ENCODE assay signal across 15 cellular contexts in the genomic region with DNA sequence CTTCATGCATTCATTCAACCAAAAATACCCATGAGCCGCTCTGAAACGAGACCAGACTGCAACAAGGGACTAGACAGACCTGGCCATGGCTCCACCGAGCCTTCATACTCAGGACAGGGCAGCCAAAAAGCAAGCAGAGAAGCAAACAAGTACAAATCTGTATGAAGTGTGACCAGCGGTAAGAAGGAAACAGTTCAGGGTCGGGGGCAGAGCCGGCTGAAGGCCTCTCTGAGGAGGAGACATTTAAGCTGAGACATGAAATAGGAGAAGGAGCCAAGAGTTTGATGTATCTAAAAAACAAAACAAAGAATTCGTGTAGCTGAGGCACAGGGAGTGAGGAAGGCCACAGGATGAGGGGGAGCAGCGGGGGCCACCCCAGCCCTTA. TPM values are rescaled to one million over a fixed set of nuclear protein-coding genes. Genes with fewer than 3 reads are reported as not detected.
DNase-seq lines count a peak whose midpoint lies in the region; ATAC-seq and TF ChIP-seq lines count a peak whose summit lies in the region.
"Had no signal": no experiment of that assay in that cellular context is flagged by ENCODE, and none has a peak within 500 bp of the region (broad histone marks: within the 10 kb centered on the region; RNA-seq: fewer than 3 reads in every experiment).

No MANE protein-coding gene starts in this region.

- no peak for TF ChIP-seq RAD21 in IMR-90 (IDR thresholded peaks at IDR 0.05; ENCODE audit: low read length)

- H3K56ac ChIP-seq in IMR-90 (ENCODE audit: extremely low read depth, insufficient read depth, low read length) = no peak overlapping the region

- H2AFZ ChIP-seq in ACC112 (ENCODE audit: low read length, unreplicated experiment) (no peak overlapping the region), IMR-90 (replicated peaks; ENCODE audit: low read length, poor library complexity) (peak overlapping the region; percentile 93), fibroblast of lung (ENCODE audit: low read length) (peak overlapping the region; percentile 57), parathyroid adenoma (peak overlapping the region; percentile 1)

- CTCF ChIA-PET in IMR-90 (lab: Yijun Ruan, JAX) = interaction anchor here (2.0 to 2.7 kb wide), 5 partner anchors 10 to 450 kb away, joined by 8 to 14 read pairs (median 13); no protein-coding TSS in a partner anchor

- H3K4me1 ChIP-seq in ACC112 (ENCODE audit: control insufficient read depth, insufficient read depth, low read length, unreplicated experiment) (peaks cover 6% of the 10 kb centered on the region), IMR-90 (ENCODE audit: control insufficient read depth, insufficient read depth, low read length) (peaks cover 8% of the 10 kb centered on the region; the same call in 1 of the 2 replicates), fibroblast of lung (ENCODE audit: control insufficient read depth, extremely low read depth, insufficient read depth, low read length) (peaks cover 7% of the 10 kb centered on the region), parathyroid adenoma (peaks cover 3% of the 10 kb centered on the region)

- 44% methylated on average over 3 of the region's 8 CpGs; no CpG with 5 or more reads in 1 of the 2 experiments for WGBS in IMR-90 (ENCODE audit: extremely low coverage in 2 of 2, insufficient read length in 1 of 2), 2 experiments

- peak; percentile 2; the same call in 1 of the 2 replicates for ATAC-seq in IMR-90 (ENCODE audit: low read depth)
- no peak for ATAC-seq in HG03280 (IDR thresholded peaks at IDR 0.05; ENCODE audit: unreplicated experiment)
- ATAC-seq in GM21515 (IDR thresholded peaks at IDR 0.05; ENCODE audit: unreplicated experiment) = no peak

- no peaks in the 10 kb centered on the region for H3K36me3 ChIP-seq in ACC112 (ENCODE audit: insufficient read depth, low read length)
- H3K36me3 ChIP-seq in IMR-90 (ENCODE audit: control insufficient read depth, insufficient read depth, low read length) = no peaks in the 10 kb centered on the region
- H3K36me3 ChIP-seq in fibroblast of lung (ENCODE audit: control insufficient read depth, insufficient read depth, low read length) = no peaks in the 10 kb centered on the region
- no peaks in the 10 kb centered on the region for H3K36me3 ChIP-seq in parathyroid adenoma (ENCODE audit: control insufficient read depth, insufficient read depth, low read length)
- H3K36me3 ChIP-seq: gastroesophageal sphincter, HAP-1 had no signal

- H2AK9ac ChIP-seq in IMR-90 (replicated peaks; ENCODE audit: low read depth, low read length, poor library complexity) = no peak overlapping the region

- H3K4me3 ChIP-seq in ACC112 (ENCODE audit: low read depth, low read length) (peak overlapping the region; percentile 77), IMR-90 (ENCODE audit: insufficient read depth, low read depth, low read length) (no peak overlapping the region), fibroblast of lung (replicated peaks in 1 of 4; ENCODE audit: control extremely low read depth in 1 of 4, insufficient read depth in 1 of 4, low read depth in 3 of 4, low read length in 4 of 4) (peak overlapping the region in 1 of 4 experiments; percentile 64), parathyroid adenoma (ENCODE audit: low read depth, low read length) (no peak overlapping the region)
- H3K4me3 ChIP-seq: HAP-1 had no signal

- H3K18ac ChIP-seq in IMR-90 (ENCODE audit: low read depth, low read length) = no peak overlapping the region

- in situ Hi-C loops in IMR-90 (cut with MboI; ENCODE audit: low sequenced_read_pairs) = loop anchor here (5.0 to 25.0 kb wide), 2 partner anchors 308 to 628 kb away; no protein-coding TSS in a partner anchor

- H3K23ac ChIP-seq in IMR-90 (ENCODE audit: low read depth, low read length) = no peak overlapping the region

- H3K79me2 ChIP-seq in ACC112 (ENCODE audit: control insufficient read depth, insufficient read depth, low read length, unreplicated experiment) (no peaks in the 10 kb centered on the region), fibroblast of lung (ENCODE audit: control insufficient read depth, insufficient read depth, low read length) (no peaks in the 10 kb centered on the region), parathyroid adenoma (no peaks in the 10 kb centered on the region)

- no peak overlapping the region for H2BK15ac ChIP-seq in IMR-90 (ENCODE audit: low read depth, low read length)

- TF ChIP-seq POLR2A in IMR-90 (IDR thresholded peaks at IDR 0.05; ENCODE audit: low read depth, low read length) = no peak

- H2BK120ac ChIP-seq in IMR-90 (ENCODE audit: low read depth, low read length) = no peak overlapping the region

- H3K9ac ChIP-seq in IMR-90 (ENCODE audit: low read depth, low read length) (no peak overlapping the region), fibroblast of lung (ENCODE audit: insufficient read depth, low read length) (no peak overlapping the region), parathyroid adenoma (no peak overlapping the region)

- no peak overlapping the region for H4K91ac ChIP-seq in IMR-90 (ENCODE audit: insufficient read depth, low read depth, low read length)

- 0 out of 4 replicates have a peak overlapping the region, but pooled peaks of 1 of the 2 experiments have one; percentile 14 for H4K8ac ChIP-seq in IMR-90 (ENCODE audit: low read depth in 2 of 2, low read length in 2 of 2)

- H4K20me1 ChIP-seq in IMR-90 (ENCODE audit: insufficient read depth, low read length) (no peaks in the 10 kb centered on the region), fibroblast of lung (ENCODE audit: control insufficient read depth, extremely low read depth, insufficient read depth, low read length) (no peaks in the 10 kb centered on the region)

- no peaks in the 10 kb centered on the region for H3K79me1 ChIP-seq in IMR-90 (ENCODE audit: low read depth in 1 of 2, low read length in 2 of 2)

- no peak overlapping the region for H3K4ac ChIP-seq in IMR-90 (ENCODE audit: low read depth, low read length)

- no peaks in the 10 kb centered on the region for H3K9me3 ChIP-seq in IMR-90 (ENCODE audit: control insufficient read depth, insufficient read depth, low read length)
- H3K9me3 ChIP-seq in fibroblast of lung (ENCODE audit: control insufficient read depth, insufficient read depth, low read depth, low read length) = no peaks in the 10 kb centered on the region
- no peaks in the 10 kb centered on the region for H3K9me3 ChIP-seq in parathyroid adenoma (ENCODE audit: control insufficient read depth, low read length)
- H3K9me3 ChIP-seq: gastroesophageal sphincter, HAP-1 had no signal

- H4K5ac ChIP-seq in IMR-90 (ENCODE audit: low read depth, low read length) = no peak overlapping the region

- intact Hi-C loops in IMR-90 (cut with micrococcal nuclease) = loop anchor here (2.0 to 10.0 kb wide), 3 partner anchors 171 to 643 kb away; no protein-coding TSS in a partner anchor

- no peaks in the 10 kb centered on the region for H3K9me1 ChIP-seq in IMR-90 (ENCODE audit: insufficient read depth, low read length)

- no peak for DNase-seq in IMR-90
- no peak for DNase-seq in fibroblast of lung (ENCODE audit: low read depth in 2 of 2)
- DNase-seq in midbrain (lab: John Stamatoyannopoulos, UW) = no peak
- DNase-seq in dedifferentiated amniotic fluid mesenchymal stem cell (ENCODE audit: extremely low spot score) = no peak
- DNase-seq: ACHN; COR-L47; GDM1; small intestine; stimulated activated naive B cell treated with anti-CD40 and anti-IgM and Interleukin-4, amounts not matched to agents 10 μg/mL and 1 μg/mL and 100 μg/mL, for 72 hours had no signal

- H3K27ac ChIP-seq in ACC112 (ENCODE audit: low read depth, low read length) (no peak overlapping the region), IMR-90 (ENCODE audit: insufficient read depth, low read length) (no peak overlapping the region), fibroblast of lung (ENCODE audit: insufficient read depth, low read length) (no peak overlapping the region), parathyroid adenoma (no peak overlapping the region)

- no peak overlapping the region for H2BK20ac ChIP-seq in IMR-90 (ENCODE audit: low read depth, low read length)

- H3K4me2 ChIP-seq in IMR-90 (ENCODE audit: low read depth, low read length) = peak overlapping the region; percentile 88; the same call in 1 of the 2 replicates
- peak overlapping the region; percentile 99 for H3K4me2 ChIP-seq in fibroblast of lung (ENCODE audit: extremely low read depth, insufficient read depth, low read length)
- H3K4me2 ChIP-seq in parathyroid adenoma (ENCODE audit: low read length) = no peak overlapping the region

- no peak overlapping the region for H3K14ac ChIP-seq in IMR-90 (replicated peaks; ENCODE audit: low read depth, low read length)

- TF ChIP-seq CTCF in IMR-90 (conservative IDR thresholded peaks at IDR 0.05; ENCODE audit: low read depth, low read length) (no peak), fibroblast of lung (conservative IDR thresholded peaks at IDR 0.05 in 1 of 2, IDR thresholded peaks at IDR 0.05 in 1 of 2; ENCODE audit: low read depth in 1 of 2, low read length in 2 of 2) (no peak), parathyroid adenoma (IDR thresholded peaks at IDR 0.05) (no peak)

- H3K27me3 ChIP-seq in ACC112 (ENCODE audit: insufficient read depth, low read length) = peaks cover 8% of the 10 kb centered on the region
- H3K27me3 ChIP-seq in IMR-90 (ENCODE audit: control insufficient read depth, insufficient read depth, low read length) = no peaks in the 10 kb centered on the region; the same call in 1 of the 2 replicates
- no peaks in the 10 kb centered on the region for H3K27me3 ChIP-seq in fibroblast of lung (ENCODE audit: control insufficient read depth, insufficient read depth, low read length)
- H3K27me3 ChIP-seq in parathyroid adenoma (ENCODE audit: control insufficient read depth, insufficient read depth, low read length) = no peaks in the 10 kb centered on the region
- H3K27me3 ChIP-seq: gastroesophageal sphincter had no signal

- no peak overlapping the region for H2BK5ac ChIP-seq in IMR-90 (ENCODE audit: low read depth, low read length, poor library complexity, severe bottlenecking)

- no TSS peak for BruUV-seq in IMR-90 (replicated peaks; lab: Mats Ljungman, UMichigan)

- dilution Hi-C loops in IMR-90 (cut with HindIII; ENCODE audit: low sequenced_read_pairs, unreplicated experiment) = no loop called here

- no peak overlapping the region for H2AK5ac ChIP-seq in IMR-90 (ENCODE audit: low read depth, low read length)

- POLR2A ChIA-PET in IMR-90 (lab: Charles Lee; ENCODE audit: unreplicated experiment) = no interaction called here

TF ChIP-seq in IMR-90, 13 proteins besides CTCF, POLR2A, EP300 and RAD21 (continues in another document):
- no peak for TF ChIP-seq NFE2L2 (IDR thresholded peaks at IDR 0.05; ENCODE audit: low read depth, low read length)
- no peak for TF ChIP-seq MAFK (IDR thresholded peaks at IDR 0.05; ENCODE audit: low read depth, low read length)
- no peak for TF ChIP-seq MXI1 (IDR thresholded peaks at IDR 0.05; ENCODE audit: borderline replicate concordance, low read depth, low read length)
- TF ChIP-seq CEBPB (IDR thresholded peaks at IDR 0.05; ENCODE audit: low read depth, low read length) = no peak

RNA-seq across cellular contexts. Expression of a gene that starts 21.3 kb away (rescaled TPM):
- total RNA-seq in IMR-90 (2012; rRNA removed) (18.1 and 18.9 TPM in 2 replicates), fibroblast of lung (31.7 and 46.5 TPM in 2 replicates)
- polyA plus RNA-seq in IMR-90 (2012; rRNA removed) (25.2 and 27.0 TPM in 2 replicates), fibroblast of lung (33.3 and 39.8 TPM in 2 replicates)
- 11.2 and 30.6 TPM in 2 replicates for polyA plus RNA-seq in IMR-90 (2012; cell fraction: cytosol; rRNA removed)
- 14.2 and 15.3 TPM in 2 replicates for polyA plus RNA-seq in IMR-90 (2012; cell fraction: nucleus; rRNA removed; ENCODE audit: low replicate concordance)
- polyA plus RNA-seq in fibroblast of lung (2012) = 20.9 and 22.9 TPM in 2 replicates
- 32.5 and 63.8 TPM in 2 replicates for polyA minus RNA-seq in fibroblast of lung (ENCODE audit: low replicate concordance)
